ENCODE assay signal across 17 cellular contexts in the genomic region with DNA sequence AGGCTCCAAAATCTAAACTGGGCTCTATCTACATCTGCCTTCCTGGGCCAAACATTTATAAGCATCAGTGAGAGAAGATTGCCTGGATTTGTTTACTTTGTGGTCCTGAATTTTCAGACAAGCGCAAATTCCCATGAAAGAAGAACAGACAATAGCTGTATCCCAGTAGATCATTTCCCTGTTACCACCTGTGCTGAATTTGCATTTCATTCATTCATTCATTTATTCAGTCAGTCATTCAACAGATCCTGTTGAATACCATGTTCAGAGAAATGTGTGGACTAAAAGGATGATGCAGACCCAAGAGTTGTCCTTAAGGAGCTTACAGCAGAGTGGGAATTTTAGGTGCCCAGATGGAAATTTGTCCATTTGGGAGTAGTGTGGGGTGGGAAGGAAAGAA. TPM values are rescaled to one million over a fixed set of nuclear protein-coding genes. Genes with fewer than 3 reads are reported as not detected.
A peak's percentile ranks its signal among the peaks of the same experiment; 100 is the strongest.
DNase-seq lines count a peak whose midpoint lies in the region; ATAC-seq, FAIRE-seq and TF ChIP-seq lines count a peak whose summit lies in the region.
"Had no signal": no experiment of that assay in that cellular context is flagged by ENCODE, and none has a peak within 500 bp of the region (broad histone marks: within the 10 kb centered on the region; RNA-seq: fewer than 3 reads in every experiment).

No MANE protein-coding gene starts in this region.

- no peak for FAIRE-seq in pancreas (lab: Jason Lieb, UNC)
- FAIRE-seq: frontal cortex, GM18507 had no signal

- CTCF ChIA-PET in CD8-positive, alpha-beta T cell (lab: Charles Lee): interaction anchor here (1.1 kb wide), 1 partner anchor 22 kb away, joined by 3 read pairs; no protein-coding TSS in a partner anchor

- no peaks in the 10 kb centered on the region for H4K20me1 ChIP-seq in BLaER1 treated with 17β-estradiol and CSF1 and Interleukin-3, amounts not matched to agents 10 nM and 100 nM

- no peaks in the 10 kb centered on the region for H3K9me3 ChIP-seq in BLaER1 treated with 17β-estradiol and CSF1 and Interleukin-3, amounts not matched to agents 10 nM and 100 nM (replicated peaks in 1 of 11)
- H3K9me3 ChIP-seq in CD8-positive, alpha-beta T cell (ENCODE audit: low read length): no peaks in the 10 kb centered on the region
- no peaks in the 10 kb centered on the region for H3K9me3 ChIP-seq in pancreas

- DNase-seq in CD8-positive, alpha-beta T cell: no peak
- no peak for DNase-seq in activated T-helper 1 cell treated with anti-CD3 and anti-CD28 coated beads, Interleukin-12 subunit alpha, Interleukin-12 subunit beta, Interleukin-2, Interleukin-4 antibody, amounts not matched to agents 30 ng/mL and 10 ng/mL and 1 ng/mL, durations not matched to agents 14 hours and 24 hours and 36 hours (ENCODE audit: low spot score)
- DNase-seq in pancreas (no peak), NCI-H69 (lab: John Stamatoyannopoulos, UW) (no peak)
- DNase-seq: activated CD4-positive, alpha-beta T cell treated with anti-CD3 and anti-CD28 coated beads, Interleukin-2, amount 50 U/mL, for 1 hour; activated T-cell treated with anti-CD3 and anti-CD28 coated beads, Interleukin-2, amount 50 U/mL, for 72 hours; Calu3; NCI-H1048; NCI-H2081; NCI-H510A; retina had no signal

- H3K4me2 ChIP-seq in BLaER1 treated with 17β-estradiol and CSF1 and Interleukin-3, amounts not matched to agents 10 nM and 100 nM: peak overlapping the region in 6 of 11 experiments; percentile 2 to 90 (median 86); a peak in 9 of 22 replicates
- H3K4me2 ChIP-seq: KMS-11 had no signal

- peaks cover 11% of the 10 kb centered on the region for H3K36me3 Mint-ChIP-seq in CD8-positive, alpha-beta T cell
- H3K36me3 Mint-ChIP-seq in activated T-helper 1 cell treated with anti-CD3 and anti-CD28 coated beads, Interleukin-12 subunit alpha, Interleukin-12 subunit beta, Interleukin-2, Interleukin-4 antibody, amounts not matched to agents 30 ng/mL and 10 ng/mL and 1 ng/mL, durations not matched to agents 14 hours and 24 hours and 36 hours (ENCODE audit: low read depth): peaks cover 5% of the 10 kb centered on the region
- H3K36me3 Mint-ChIP-seq in nephron (ENCODE audit: low read depth): peaks cover 9% of the 10 kb centered on the region

- H3K4me1 ChIP-seq in BLaER1 treated with 17β-estradiol and CSF1 and Interleukin-3, amounts not matched to agents 10 nM and 100 nM: peaks cover 10 to 24% (median 19%) of the 10 kb centered on the region in 10 experiments; a peak in 19 of 20 replicates
- peaks cover 9% of the 10 kb centered on the region for H3K4me1 ChIP-seq in CD8-positive, alpha-beta T cell (ENCODE audit: insufficient read depth, low read length)
- H3K4me1 ChIP-seq in pancreas: peaks cover 2 to 23% (median 6%) of the 10 kb centered on the region in 3 donors

- intact Hi-C loops in CD8-positive, alpha-beta T cell (cut with DNase I, micrococcal nuclease): loop anchor here (2.0 to 10.0 kb wide), 7 partner anchors 1159 to 1851 kb away; partner anchors contain the start of genes JAK1 (in 1 of the 2), LEPR (in 1 of the 2), LEPROT (in 1 of the 2) and PATJ (in 1 of the 2)
- intact Hi-C loops in activated T-helper 1 cell treated with anti-CD3 and anti-CD28 coated beads, Interleukin-12 subunit alpha, Interleukin-12 subunit beta, Interleukin-2, Interleukin-4 antibody, amounts not matched to agents 30 ng/mL and 10 ng/mL and 1 ng/mL, durations not matched to agents 14 hours and 24 hours and 36 hours (cut with micrococcal nuclease): loop anchor here (10.0 kb wide), 2 partner anchors 179 to 1369 kb away; partner anchors contain the start of genes JAK1 and ROR1
- intact Hi-C loops in pancreas (cut with DNase I): no loop called here

- TF ChIP-seq CTCF in CD8-positive, alpha-beta T cell (IDR thresholded peaks at IDR 0.05): no peak
- TF ChIP-seq CTCF in nephron (IDR thresholded peaks at IDR 0.05; ENCODE audit: unreplicated experiment in 3 of 3) (no peak), pancreas (IDR thresholded peaks at IDR 0.05) (no peak)

- 96 to 97% methylated on average over 1 of the region's 1 CpG for WGBS in pancreas, 2 donors

- peak overlapping the region; percentile 35 for H3K4me3 Mint-ChIP-seq in CD8-positive, alpha-beta T cell
- peak overlapping the region; percentile 54 for H3K4me3 Mint-ChIP-seq in activated T-helper 1 cell treated with anti-CD3 and anti-CD28 coated beads, Interleukin-12 subunit alpha, Interleukin-12 subunit beta, Interleukin-2, Interleukin-4 antibody, amounts not matched to agents 30 ng/mL and 10 ng/mL and 1 ng/mL, durations not matched to agents 14 hours and 24 hours and 36 hours
- peak overlapping the region; percentile 43 to 72 (median 70) for H3K4me3 Mint-ChIP-seq in nephron

- H3K9me3 Mint-ChIP-seq in CD8-positive, alpha-beta T cell: no peaks in the 10 kb centered on the region
- H3K9me3 Mint-ChIP-seq in activated T-helper 1 cell treated with anti-CD3 and anti-CD28 coated beads, Interleukin-12 subunit alpha, Interleukin-12 subunit beta, Interleukin-2, Interleukin-4 antibody, amounts not matched to agents 30 ng/mL and 10 ng/mL and 1 ng/mL, durations not matched to agents 14 hours and 24 hours and 36 hours: no peaks in the 10 kb centered on the region
- no peaks in the 10 kb centered on the region for H3K9me3 Mint-ChIP-seq in nephron
- H3K9me3 Mint-ChIP-seq: activated T-cell treated with anti-CD3 and anti-CD28 coated beads, Interleukin-2, amount 50 U/mL, for 72 hours had no signal

- no peak for ATAC-seq in CD8-positive, alpha-beta T cell
- ATAC-seq in HG03378 (IDR thresholded peaks at IDR 0.05; ENCODE audit: unreplicated experiment) (no peak), pancreas (no peak)
- ATAC-seq: activated T-cell treated with anti-CD3 and anti-CD28 coated beads, Interleukin-2, amount 50 U/mL, for 72 hours had no signal

- no peak overlapping the region for H3K27ac Mint-ChIP-seq in CD8-positive, alpha-beta T cell
- no peak overlapping the region for H3K27ac Mint-ChIP-seq in activated T-helper 1 cell treated with anti-CD3 and anti-CD28 coated beads, Interleukin-12 subunit alpha, Interleukin-12 subunit beta, Interleukin-2, Interleukin-4 antibody, amounts not matched to agents 30 ng/mL and 10 ng/mL and 1 ng/mL, durations not matched to agents 14 hours and 24 hours and 36 hours
- peak overlapping the region in 1 of 3 experiments; percentile 7 for H3K27ac Mint-ChIP-seq in nephron
- H3K27ac Mint-ChIP-seq: activated T-cell treated with anti-CD3 and anti-CD28 coated beads, Interleukin-2, amount 50 U/mL, for 72 hours had no signal

- H3K27ac ChIP-seq in BLaER1 treated with 17β-estradiol and CSF1 and Interleukin-3, amounts not matched to agents 10 nM and 100 nM: peak overlapping the region in 2 of 11 experiments; percentile 96 to 98; a peak in 3 of 22 replicates
- no peak overlapping the region for H3K27ac ChIP-seq in CD8-positive, alpha-beta T cell (ENCODE audit: low read depth, low read length)
- H3K27ac ChIP-seq in pancreas: no peak overlapping the region
- H3K27ac ChIP-seq: KMS-11 had no signal

- peaks cover 38% of the 10 kb centered on the region for H3K4me1 Mint-ChIP-seq in CD8-positive, alpha-beta T cell (ENCODE audit: low read depth)
- H3K4me1 Mint-ChIP-seq in activated T-helper 1 cell treated with anti-CD3 and anti-CD28 coated beads, Interleukin-12 subunit alpha, Interleukin-12 subunit beta, Interleukin-2, Interleukin-4 antibody, amounts not matched to agents 30 ng/mL and 10 ng/mL and 1 ng/mL, durations not matched to agents 14 hours and 24 hours and 36 hours (ENCODE audit: low read depth): peaks cover 40% of the 10 kb centered on the region
- H3K4me1 Mint-ChIP-seq in nephron: peaks cover 23% of the 10 kb centered on the region

- H3K9ac ChIP-seq in BLaER1 treated with 17β-estradiol and CSF1 and Interleukin-3, amounts not matched to agents 10 nM and 100 nM: no peak overlapping the region
- H3K9ac ChIP-seq: KMS-11 had no signal

- no peaks in the 10 kb centered on the region for H3K27me3 ChIP-seq in BLaER1 treated with 17β-estradiol and CSF1 and Interleukin-3, amounts not matched to agents 10 nM and 100 nM
- H3K27me3 ChIP-seq in CD8-positive, alpha-beta T cell (ENCODE audit: insufficient read depth, low read length): no peaks in the 10 kb centered on the region
- no peaks in the 10 kb centered on the region for H3K27me3 ChIP-seq in pancreas

- H3K4me3 ChIP-seq in BLaER1 treated with 17β-estradiol and CSF1 and Interleukin-3, amounts not matched to agents 10 nM and 100 nM: no peak overlapping the region
- H3K4me3 ChIP-seq in CD8-positive, alpha-beta T cell (ENCODE audit: low read depth, low read length): no peak overlapping the region
- H3K4me3 ChIP-seq in pancreas: peak overlapping the region in 1 of 4 donors; percentile 89

- H3K27me3 Mint-ChIP-seq in CD8-positive, alpha-beta T cell (ENCODE audit: low read depth): no peaks in the 10 kb centered on the region
- H3K27me3 Mint-ChIP-seq in activated T-helper 1 cell treated with anti-CD3 and anti-CD28 coated beads, Interleukin-12 subunit alpha, Interleukin-12 subunit beta, Interleukin-2, Interleukin-4 antibody, amounts not matched to agents 30 ng/mL and 10 ng/mL and 1 ng/mL, durations not matched to agents 14 hours and 24 hours and 36 hours (ENCODE audit: insufficient read depth): no peaks in the 10 kb centered on the region
- peaks cover 4% of the 10 kb centered on the region for H3K27me3 Mint-ChIP-seq in nephron (ENCODE audit: low read depth)

- H3K36me3 ChIP-seq in BLaER1 treated with 17β-estradiol and CSF1 and Interleukin-3, amounts not matched to agents 10 nM and 100 nM: peaks cover 0 to 14% (median 0%) of the 10 kb centered on the region in 11 experiments; a peak in 6 of 22 replicates
- no peaks in the 10 kb centered on the region for H3K36me3 ChIP-seq in CD8-positive, alpha-beta T cell (ENCODE audit: insufficient read depth, low read length)
- no peaks in the 10 kb centered on the region for H3K36me3 ChIP-seq in pancreas

- POLR2A ChIA-PET in CD8-positive, alpha-beta T cell (lab: Charles Lee): no interaction called here

RNA-seq across cellular contexts. Expression of gene PGM1, which starts 2.2 kb away (rescaled TPM):
- total RNA-seq in CD8-positive, alpha-beta T cell: 1 to 10 TPM; 4.3 to 5.0 TPM
- total RNA-seq in activated T-helper 1 cell treated with anti-CD3 and anti-CD28 coated beads, Interleukin-12 subunit alpha, Interleukin-12 subunit beta, Interleukin-2, Interleukin-4 antibody, amounts not matched to agents 30 ng/mL and 10 ng/mL and 1 ng/mL, durations not matched to agents 14 hours and 24 hours and 36 hours: 38.9 and 39.8 TPM in 2 replicates
- 100 to 1,000 TPM in 1 of 6 donors, 10 to 100 TPM in 5; 55.6 to 106 (median 68.0) TPM for total RNA-seq in pancreas
- 10 to 100 TPM; 19.8 to 21.7 TPM for polyA plus RNA-seq in pancreas

Comparison
In these comparisons a context has a peak if more than half of its experiments do, and no peak if none do; other contexts are left out.
1. intact Hi-C loops: an anchor here in CD8-positive, alpha-beta T cell (2.0 to 10.0 kb wide) and activated T-helper 1 cell treated with anti-CD3 and anti-CD28 coated beads, Interleukin-12 subunit alpha, Interleukin-12 subunit beta, Interleukin-2, Interleukin-4 antibody, amounts not matched to agents 30 ng/mL and 10 ng/mL and 1 ng/mL, durations not matched to agents 14 hours and 24 hours and 36 hours (10.0 kb wide); none called in pancreas.